18 cellular contexts compared by ENCODE assay signal in genomic region chr1:67040405-67040804, GRCh38. TPM values are rescaled to one million over a fixed set of nuclear protein-coding genes. Genes with fewer than 3 reads are reported as not detected.
DNase-seq lines count a peak whose midpoint lies in the region; TF ChIP-seq lines count a peak whose summit lies in the region.
"Had no signal": no experiment of that assay in that cellular context is flagged by ENCODE, and none has a peak within 500 bp of the region (broad histone marks: within the 10 kb centered on the region; RNA-seq: fewer than 3 reads in every experiment).

No MANE protein-coding gene starts in this region.

- no peaks in the 10 kb centered on the region for H3K79me1 ChIP-seq in mesendoderm (ENCODE audit: low read length)

- peaks cover 60% of the 10 kb centered on the region for H3K36me3 Mint-ChIP-seq in endodermal cell (ENCODE audit: low read depth)

- peaks cover 15% of the 10 kb centered on the region for H3K36me3 ChIP-seq in HUES48 (ENCODE audit: control insufficient read depth, insufficient read depth, low read length)
- peaks cover 87% of the 10 kb centered on the region for H3K36me3 ChIP-seq in endodermal cell (ENCODE audit: control insufficient read depth, insufficient read depth, low read length)
- H3K36me3 ChIP-seq in mesendoderm (ENCODE audit: control insufficient read depth, insufficient read depth, low read length), result no peaks in the 10 kb centered on the region
- peaks cover 0 to 75% (median 50%) of the 10 kb centered on the region in 4 donors for H3K36me3 ChIP-seq in esophagus muscularis mucosa
- H3K36me3 ChIP-seq in MG63, result peaks cover 69% of the 10 kb centered on the region

- peak overlapping the region; percentile 5 for H3K27ac ChIP-seq in HUES48 (ENCODE audit: low read depth, low read length)
- no peak overlapping the region for H3K27ac ChIP-seq in endodermal cell (ENCODE audit: low read depth, low read length)
- no peak overlapping the region for H3K27ac ChIP-seq in mesendoderm (ENCODE audit: low read depth, low read length)
- H3K27ac ChIP-seq in esophagus muscularis mucosa (replicated peaks in 1 of 4), result no peak overlapping the region
- H3K27ac ChIP-seq: BLaER1, GM23248 had no signal

- H4K8ac ChIP-seq in mesendoderm (ENCODE audit: low read depth, low read length), result no peak overlapping the region

- WGBS in endodermal cell (ENCODE audit: insufficient coverage in 1 of 2, insufficient read length in 1 of 2), 2 experiments, result 98 to 100% methylated on average over 1 of the region's 1 CpG
- no CpG with 5 or more reads among the region's 1 CpG for WGBS in mesendoderm (ENCODE audit: extremely low coverage, insufficient coverage, low lambda C conversion rate)
- 100% methylated on average over 1 of the region's 1 CpG for WGBS in esophagus muscularis mucosa

- peak; percentile 33 for DNase-seq in ELF-1 (ENCODE audit: low read depth, low spot score)
- no peak for DNase-seq in endodermal cell
- peak; percentile 73 for DNase-seq in mesendoderm
- no peak for DNase-seq in esophagus muscularis mucosa (ENCODE audit: extremely low spot score)
- DNase-seq in MG63, result no peak
- DNase-seq in hippocampal formation (lab: John Stamatoyannopoulos, UW), result no peak
- no peak for DNase-seq in NCI-H1417 treated with DMSO at 0.1 percent for 48 hours (lab: John Stamatoyannopoulos, UW)
- DNase-seq: 8988T; AML-193; Caco-2; CD8-positive, alpha-beta memory T cell; DND-41; GM23248; HCEC 1CT; HFFc6 had no signal

- peak overlapping the region; percentile 67 for H3K27ac Mint-ChIP-seq in endodermal cell
- H3K27ac Mint-ChIP-seq: HFFc6, IgD-negative memory B cell had no signal

- H2BK5ac ChIP-seq in mesendoderm (ENCODE audit: low read length), result no peak overlapping the region

- no peaks in the 10 kb centered on the region for H3K79me2 ChIP-seq in mesendoderm (ENCODE audit: control insufficient read depth, insufficient read depth, low read length)

- intact Hi-C loops in esophagus muscularis mucosa (cut with DNase I), result no loop called here

- H3K56ac ChIP-seq in mesendoderm (ENCODE audit: low read length), result no peak overlapping the region

- H3K27me3 ChIP-seq in HUES48 (ENCODE audit: control insufficient read depth, insufficient read depth, low read length) (no peaks in the 10 kb centered on the region), endodermal cell (ENCODE audit: control insufficient read depth, insufficient read depth, low read length, poor library complexity, severe bottlenecking) (no peaks in the 10 kb centered on the region), mesendoderm (ENCODE audit: insufficient read depth, low read length, poor library complexity) (no peaks in the 10 kb centered on the region), esophagus muscularis mucosa (no peaks in the 10 kb centered on the region), MG63 (no peaks in the 10 kb centered on the region)
- H3K27me3 ChIP-seq: BLaER1 had no signal

- H3K27me3 Mint-ChIP-seq in endodermal cell (ENCODE audit: insufficient read depth), result no peaks in the 10 kb centered on the region
- H3K27me3 Mint-ChIP-seq: CD8-positive, alpha-beta memory T cell; IgD-negative memory B cell had no signal

- H3K4me3 ChIP-seq in HUES48 (ENCODE audit: low read depth, low read length) (no peak overlapping the region), endodermal cell (ENCODE audit: low read length) (no peak overlapping the region), mesendoderm (ENCODE audit: low read length) (no peak overlapping the region), esophagus muscularis mucosa (no peak overlapping the region), MG63 (no peak overlapping the region)
- H3K4me3 ChIP-seq: BLaER1, GM23248 had no signal

- H3K9me3 ChIP-seq in HUES48 (ENCODE audit: control insufficient read depth, insufficient read depth, low read length), result no peaks in the 10 kb centered on the region
- no peaks in the 10 kb centered on the region for H3K9me3 ChIP-seq in endodermal cell (ENCODE audit: control insufficient read depth, low read length)
- H3K9me3 ChIP-seq in esophagus muscularis mucosa, result no peaks in the 10 kb centered on the region
- peaks cover 5% of the 10 kb centered on the region; the same call in 1 of the 2 replicates for H3K9me3 ChIP-seq in MG63
- H3K9me3 ChIP-seq: Caco-2 had no signal

- no peak for TF ChIP-seq POLR2A in esophagus muscularis mucosa (IDR thresholded peaks at IDR 0.05; ENCODE audit: low read depth)

- no peak overlapping the region for H4K5ac ChIP-seq in mesendoderm (ENCODE audit: low read length)

- TF ChIP-seq CTCF in endodermal cell (conservative IDR thresholded peaks at IDR 0.05) (no peak), esophagus muscularis mucosa (IDR thresholded peaks at IDR 0.05) (no peak)

- no peak overlapping the region for H3K4me2 ChIP-seq in mesendoderm (ENCODE audit: low read length)
- H3K4me2 ChIP-seq: BLaER1 had no signal

- no peak overlapping the region for H3K4me3 Mint-ChIP-seq in endodermal cell
- H3K4me3 Mint-ChIP-seq: CD8-positive, alpha-beta memory T cell; HFFc6; IgD-negative memory B cell had no signal

- no peak overlapping the region for H3K4ac ChIP-seq in mesendoderm (ENCODE audit: low read depth, low read length)

- H3K4me1 Mint-ChIP-seq in endodermal cell, result no peaks in the 10 kb centered on the region

- H3K9ac ChIP-seq in HUES48 (ENCODE audit: low read depth, low read length) (no peak overlapping the region), endodermal cell (ENCODE audit: extremely low read depth, low read length, poor library complexity, severe bottlenecking) (no peak overlapping the region), mesendoderm (ENCODE audit: low read length) (no peak overlapping the region)
- H3K9ac ChIP-seq: BLaER1, GM23248 had no signal

- no peak overlapping the region for H3K23ac ChIP-seq in mesendoderm (ENCODE audit: low read length)

- TF ChIP-seq EP300 in esophagus muscularis mucosa (IDR thresholded peaks at IDR 0.05), result no peak

- H2BK15ac ChIP-seq in mesendoderm (replicated peaks; ENCODE audit: low read depth), result no peak overlapping the region

- H2AK5ac ChIP-seq in mesendoderm (ENCODE audit: low read length), result no peak overlapping the region

- peaks cover 20% of the 10 kb centered on the region; the same call in 1 of the 2 replicates for H3K4me1 ChIP-seq in HUES48 (ENCODE audit: control insufficient read depth, insufficient read depth, low read length)
- H3K4me1 ChIP-seq in endodermal cell (ENCODE audit: control insufficient read depth, insufficient read depth, low read length), result no peaks in the 10 kb centered on the region
- no peaks in the 10 kb centered on the region for H3K4me1 ChIP-seq in mesendoderm (ENCODE audit: control insufficient read depth, low read depth, low read length)
- peaks cover 13 to 30% (median 22%) of the 10 kb centered on the region in 4 donors for H3K4me1 ChIP-seq in esophagus muscularis mucosa
- H3K4me1 ChIP-seq: Caco-2 had no signal

- H3K18ac ChIP-seq in mesendoderm (ENCODE audit: low read length), result no peak overlapping the region

- no peak overlapping the region for H2BK120ac ChIP-seq in mesendoderm (ENCODE audit: low read depth, low read length)

- no peaks in the 10 kb centered on the region for H3K9me3 Mint-ChIP-seq in endodermal cell
- H3K9me3 Mint-ChIP-seq: CD8-positive, alpha-beta memory T cell; HFFc6 had no signal

RNA-seq across cellular contexts. Expression of gene SLC35D1, which starts 13.5 kb away (rescaled TPM):
- 1 to 10 TPM; 5.5 to 5.9 TPM for total RNA-seq in endodermal cell
- 6.4 TPM for polyA plus RNA-seq in endodermal cell (2013, experiment 1 of 2)
- 5.2 TPM for polyA plus RNA-seq in endodermal cell (2013, experiment 2 of 2)
- polyA plus RNA-seq in mesendoderm (2013, experiment 1 of 2), result 2.9 TPM
- 2.5 TPM for polyA plus RNA-seq in mesendoderm (2013, experiment 2 of 2)
- total RNA-seq in esophagus muscularis mucosa, result 1 to 10 TPM; 7.5 to 9.4 (median 8.2) TPM
- total RNA-seq in MG63 (2014; rRNA removed; shearing (Covaris generic); ENCODE audit: low replicate concordance), result 4.1 and 4.3 TPM in 2 replicates

Comparison
In these comparisons a context has a peak if more than half of its experiments do, and no peak if none do; other contexts are left out.
1. DNase-seq: peak in ELF-1 (single experiment) and mesendoderm (single experiment); none in endodermal cell (single experiment), esophagus muscularis mucosa (single experiment), MG63 (single experiment), hippocampal formation (0 of 2) and NCI-H1417 treated with DMSO at 0.1 percent for 48 hours (single experiment).